Comparison of ENCODE assay signal across 16 cellular contexts in genomic region chr16:51133691-51134090, GRCh38. TPM values are rescaled to one million over a fixed set of nuclear protein-coding genes. Genes with fewer than 3 reads are reported as not detected.
A peak's percentile ranks its signal among the peaks of the same experiment; 100 is the strongest.
DNase-seq lines count a peak whose midpoint lies in the region; ATAC-seq, FAIRE-seq and TF ChIP-seq lines count a peak whose summit lies in the region.
"Had no signal": no experiment of that assay in that cellular context is flagged by ENCODE, and none has a peak within 500 bp of the region (broad histone marks: within the 10 kb centered on the region; RNA-seq: fewer than 3 reads in every experiment).

No MANE protein-coding gene starts in this region.

- H4K20me1 ChIP-seq in astrocyte (ENCODE audit: insufficient read depth, low read length): peaks cover 15% of the 10 kb centered on the region

- FAIRE-seq in astrocyte (lab: Jason Lieb, UNC): no peak

- intact Hi-C loops in right cardiac atrium (cut with DNase I): no loop called here

- no peaks in the 10 kb centered on the region for H3K9me3 Mint-ChIP-seq in astrocyte (ENCODE audit: unreplicated experiment)

- peaks cover 10% of the 10 kb centered on the region for H3K79me2 ChIP-seq in astrocyte (ENCODE audit: insufficient read depth, low read length)
- no peaks in the 10 kb centered on the region for H3K79me2 ChIP-seq in parathyroid adenoma

- no peak overlapping the region for H3K4me3 ChIP-seq in astrocyte (ENCODE audit: insufficient read depth, low read depth, low read length)
- peak overlapping the region; percentile 52 for H3K4me3 ChIP-seq in iPS-18c (ENCODE audit: insufficient read depth, low read depth, low read length)
- peak overlapping the region; percentile 9 for H3K4me3 ChIP-seq in parathyroid adenoma (ENCODE audit: low read depth, low read length)
- H3K4me3 ChIP-seq in right cardiac atrium (ENCODE audit: low read length): no peak overlapping the region
- H3K4me3 ChIP-seq: upper lobe of right lung had no signal

- WGBS in right cardiac atrium: 10% methylated on average over 12 of the region's 12 CpGs

- DNase-seq in astrocyte (ENCODE audit: low read depth) (no peak), right cardiac atrium (no peak), hypothalamus (lab: John Stamatoyannopoulos, UW) (no peak)
- no peak for DNase-seq in activated CD4-positive, alpha-beta T cell treated with anti-CD3 and anti-CD28 coated beads for 1 hour
- DNase-seq: aorta; CD8-positive, alpha-beta memory T cell; DMS79 treated with DMSO at 0.1 percent for 48 hours; naive B cell; NCI-H1930; NCI-H446; stimulated activated naive CD4-positive, alpha-beta T cell; upper lobe of right lung had no signal

- peaks cover 2% of the 10 kb centered on the region for H3K27me3 Mint-ChIP-seq in astrocyte (ENCODE audit: low read depth, unreplicated experiment)

- H3K9ac ChIP-seq in ES-I3 (ENCODE audit: low read depth, low read length): peak overlapping the region; percentile 68
- H3K9ac ChIP-seq in astrocyte (ENCODE audit: low read length): no peak overlapping the region
- no peak overlapping the region for H3K9ac ChIP-seq in parathyroid adenoma

- no peak for ATAC-seq in GM19023 (IDR thresholded peaks at IDR 0.05; ENCODE audit: unreplicated experiment)
- no peak for ATAC-seq in right cardiac atrium
- ATAC-seq: upper lobe of right lung had no signal

- H2AFZ ChIP-seq in astrocyte (ENCODE audit: low read depth, low read length) (no peak overlapping the region), parathyroid adenoma (no peak overlapping the region)

- H3K4me1 ChIP-seq in ES-I3 (ENCODE audit: insufficient read depth, low read length) (peaks cover 7% of the 10 kb centered on the region; the same call in 1 of the 2 replicates), astrocyte (ENCODE audit: insufficient read depth, low read length) (no peaks in the 10 kb centered on the region), parathyroid adenoma (no peaks in the 10 kb centered on the region), right cardiac atrium (ENCODE audit: control insufficient read depth, insufficient read depth, low read length) (no peaks in the 10 kb centered on the region)
- H3K4me1 ChIP-seq: upper lobe of right lung had no signal

- no peaks in the 10 kb centered on the region for H3K9me3 ChIP-seq in ES-I3 (ENCODE audit: control insufficient read depth, insufficient read depth, low read length)
- no peaks in the 10 kb centered on the region for H3K9me3 ChIP-seq in astrocyte (ENCODE audit: insufficient read depth, low read depth, low read length)
- no peaks in the 10 kb centered on the region for H3K9me3 ChIP-seq in iPS-18c (ENCODE audit: control insufficient read depth, insufficient read depth, low read length)
- no peaks in the 10 kb centered on the region for H3K9me3 ChIP-seq in parathyroid adenoma (ENCODE audit: control insufficient read depth, low read length)
- H3K9me3 ChIP-seq in right cardiac atrium (ENCODE audit: control insufficient read depth, low read length): no peaks in the 10 kb centered on the region
- H3K9me3 ChIP-seq: upper lobe of right lung had no signal

- peak overlapping the region; percentile 75 for H3K27ac Mint-ChIP-seq in astrocyte (ENCODE audit: unreplicated experiment)
- H3K27ac Mint-ChIP-seq: CD8-positive, alpha-beta memory T cell had no signal

- H3K36me3 ChIP-seq in ES-I3 (ENCODE audit: insufficient read depth, low read length): peaks cover 14% of the 10 kb centered on the region
- peaks cover 3% of the 10 kb centered on the region for H3K36me3 ChIP-seq in astrocyte (ENCODE audit: insufficient read depth, low read length)
- no peaks in the 10 kb centered on the region for H3K36me3 ChIP-seq in parathyroid adenoma (ENCODE audit: control insufficient read depth, insufficient read depth, low read length)
- H3K36me3 ChIP-seq: upper lobe of right lung had no signal

- TF ChIP-seq CTCF in astrocyte (IDR thresholded peaks at IDR 0.05; ENCODE audit: insufficient read depth, low read depth, low read length): no peak
- no peak for TF ChIP-seq CTCF in parathyroid adenoma (IDR thresholded peaks at IDR 0.05)

- H3K27ac ChIP-seq in astrocyte (ENCODE audit: low read depth, low read length): no peak overlapping the region
- H3K27ac ChIP-seq in parathyroid adenoma: no peak overlapping the region
- H3K27ac ChIP-seq in right cardiac atrium (ENCODE audit: low read length): no peak overlapping the region
- H3K27ac ChIP-seq: upper lobe of right lung had no signal

- peaks cover 9% of the 10 kb centered on the region for H3K36me3 Mint-ChIP-seq in astrocyte (ENCODE audit: low read depth, unreplicated experiment)
- H3K36me3 Mint-ChIP-seq: CD8-positive, alpha-beta memory T cell had no signal

- peaks cover 7% of the 10 kb centered on the region for H3K4me1 Mint-ChIP-seq in astrocyte (ENCODE audit: low read depth, unreplicated experiment)
- H3K4me1 Mint-ChIP-seq: CD8-positive, alpha-beta memory T cell had no signal

- peak overlapping the region; percentile 22 for H3K4me2 ChIP-seq in astrocyte (ENCODE audit: low read length)
- no peak overlapping the region for H3K4me2 ChIP-seq in parathyroid adenoma (ENCODE audit: low read length)

- H3K27me3 ChIP-seq in astrocyte (ENCODE audit: insufficient read depth, low read length): no peaks in the 10 kb centered on the region
- no peaks in the 10 kb centered on the region for H3K27me3 ChIP-seq in parathyroid adenoma (ENCODE audit: control insufficient read depth, insufficient read depth, low read length)
- no peaks in the 10 kb centered on the region for H3K27me3 ChIP-seq in right cardiac atrium (ENCODE audit: control insufficient read depth, insufficient read depth)

- peak overlapping the region; percentile 79 for H3K4me3 Mint-ChIP-seq in astrocyte (ENCODE audit: unreplicated experiment)
- H3K4me3 Mint-ChIP-seq: CD8-positive, alpha-beta memory T cell; naive B cell had no signal

RNA-seq across cellular contexts. Expression of gene SALL1, which starts 17.4 kb away (rescaled TPM):
- 15.0 and 15.1 TPM in 2 replicates for total RNA-seq in astrocyte
- 1 to 10 TPM; 3.6 to 8.4 (median 6.5) TPM for total RNA-seq in right cardiac atrium
- 0.45 TPM for polyA plus RNA-seq in right cardiac atrium
- total RNA-seq: aorta; CD8-positive, alpha-beta memory T cell; upper lobe of right lung had no signal
- polyA plus RNA-seq: aorta; CD8-positive, alpha-beta memory T cell had no signal

Comparison
In these comparisons a context has a peak if more than half of its experiments do, and no peak if none do; other contexts are left out.
1. H3K4me3 ChIP-seq: peak in iPS-18c (single experiment) and parathyroid adenoma (single experiment); none in astrocyte (single experiment) and right cardiac atrium (single experiment).